23 cellular contexts compared by ENCODE assay signal in genomic region chr2:167310442-167310841, GRCh38. TPM values are rescaled to one million over a fixed set of nuclear protein-coding genes. Genes with fewer than 3 reads are reported as not detected.
DNase-seq lines count a peak whose midpoint lies in the region; ATAC-seq, FAIRE-seq and TF ChIP-seq lines count a peak whose summit lies in the region.
"Had no signal": no experiment of that assay in that cellular context is flagged by ENCODE, and none has a peak within 500 bp of the region (broad histone marks: within the 10 kb centered on the region; RNA-seq: fewer than 3 reads in every experiment).

No MANE protein-coding gene starts in this region.

- H4K91ac ChIP-seq in H9 (ENCODE audit: insufficient read length, low read depth, low read length) (no peak overlapping the region), H1 (replicated peaks; ENCODE audit: insufficient read length, low read length) (no peak overlapping the region)

- H3K4ac ChIP-seq in H9 (ENCODE audit: low read depth, low read length) (no peak overlapping the region), H1 (replicated peaks; ENCODE audit: insufficient read length, low read depth, low read length) (no peak overlapping the region)

- no peak overlapping the region for H3K4me3 Mint-ChIP-seq in H9
- H3K4me3 Mint-ChIP-seq in nephron progenitor cell = no peak overlapping the region
- H3K4me3 Mint-ChIP-seq: CD4-positive, CD25-positive, alpha-beta regulatory T cell had no signal

- H2BK120ac ChIP-seq in H9 (ENCODE audit: low read depth, low read length, poor library complexity, severe bottlenecking) = no peak overlapping the region
- H2BK120ac ChIP-seq in H1 (replicated peaks; ENCODE audit: low read depth, low read length) = no peak overlapping the region

- no peak overlapping the region for H3K9ac ChIP-seq in H9 (ENCODE audit: extremely low read depth, insufficient read length, low read length)
- H3K9ac ChIP-seq in H1 (replicated peaks in 1 of 4; ENCODE audit: extremely low read depth in 1 of 4, low read depth in 3 of 4, low read length in 3 of 4) = no peak overlapping the region
- H3K9ac ChIP-seq: BLaER1 had no signal

- no peaks in the 10 kb centered on the region for H3K36me3 ChIP-seq in right atrium auricular region
- H3K36me3 ChIP-seq in H1 (ENCODE audit: control insufficient read depth in 2 of 4, insufficient read depth in 4 of 4, low read length in 3 of 4) = no peaks in the 10 kb centered on the region
- H3K36me3 ChIP-seq in mucosa of descending colon (ENCODE audit: low read depth) = no peaks in the 10 kb centered on the region
- H3K36me3 ChIP-seq: BLaER1 had no signal

- H3K27ac ChIP-seq in right atrium auricular region = no peak overlapping the region
- H3K27ac ChIP-seq in H9 (ENCODE audit: insufficient read length, low read depth, low read length) = no peak overlapping the region
- H3K27ac ChIP-seq in H1 (ENCODE audit: low read depth, low read length) = no peak overlapping the region
- H3K27ac ChIP-seq: BLaER1 had no signal

- no peak overlapping the region for H3K4me3 ChIP-seq in right atrium auricular region
- H3K4me3 ChIP-seq in H1 (ENCODE audit: extremely low read depth in 1 of 4, insufficient read depth in 2 of 4, low read depth in 3 of 4, low read length in 4 of 4) = no peak overlapping the region
- no peak overlapping the region for H3K4me3 ChIP-seq in mucosa of descending colon
- H3K4me3 ChIP-seq: BLaER1 had no signal

- no peak overlapping the region for H3T11ph ChIP-seq in H9 (ENCODE audit: low read length)

- TF ChIP-seq CTCF in right atrium auricular region (IDR thresholded peaks at IDR 0.05) (no peak), H9 (conservative IDR thresholded peaks at IDR 0.05) (no peak), H1 (IDR thresholded peaks at IDR 0.05; ENCODE audit: control extremely low read depth in 1 of 3, insufficient read depth in 1 of 3, low read depth in 1 of 3, low read length in 3 of 3) (no peak), nephron progenitor cell (IDR thresholded peaks at IDR 0.05) (no peak), mucosa of descending colon (IDR thresholded peaks at IDR 0.05) (no peak)

- H2BK15ac ChIP-seq in H9 (ENCODE audit: low read depth, low read length) = no peak overlapping the region
- no peak overlapping the region for H2BK15ac ChIP-seq in H1 (ENCODE audit: low read length)

- H4K8ac ChIP-seq in H9 (replicated peaks; ENCODE audit: insufficient read length, low read depth, low read length) (no peak overlapping the region), H1 (ENCODE audit: extremely low read depth, insufficient read depth, low read length) (no peak overlapping the region)

- POLR2A ChIA-PET in H1 (lab: Charles Lee; ENCODE audit: partially characterized antibody) = no interaction called here

- WGBS in H9 (ENCODE audit: extremely low coverage, insufficient read length, low lambda C conversion rate) = no CpG with 5 or more reads among the region's 1 CpG
- WGBS in H1 (ENCODE audit: extremely low coverage in 1 of 2, insufficient coverage in 1 of 2, insufficient read length in 1 of 2, insufficient replicate concordance in 2 of 2, low coverage in 1 of 2, low lambda C conversion rate in 2 of 2, missing lambda C conversion rate in 1 of 2), 2 experiments = 82% methylated on average over 1 of the region's 1 CpG; no CpG with 5 or more reads in 1 of the 2 experiments

- no peak overlapping the region for H4K5ac ChIP-seq in H9 (ENCODE audit: insufficient read length, low read depth, low read length)
- no peak overlapping the region for H4K5ac ChIP-seq in H1 (ENCODE audit: insufficient read length, low read depth, low read length)

- no peaks in the 10 kb centered on the region for H3K27me3 Mint-ChIP-seq in H9 (ENCODE audit: low read depth)
- H3K27me3 Mint-ChIP-seq in nephron progenitor cell (ENCODE audit: low read depth, poor library complexity) = no peaks in the 10 kb centered on the region
- H3K27me3 Mint-ChIP-seq: CD4-positive, CD25-positive, alpha-beta regulatory T cell had no signal

- TF ChIP-seq EP300 in H1 (IDR thresholded peaks at IDR 0.05; ENCODE audit: borderline replicate concordance in 1 of 2, low read depth in 2 of 2, low read length in 2 of 2) = no peak

- no peaks in the 10 kb centered on the region for H3K4me1 ChIP-seq in right atrium auricular region
- no peaks in the 10 kb centered on the region for H3K4me1 ChIP-seq in H9 (ENCODE audit: insufficient read depth, low read length)
- H3K4me1 ChIP-seq in H1 (replicated peaks in 1 of 4; ENCODE audit: control insufficient read depth in 3 of 4, insufficient read depth in 4 of 4, low read length in 3 of 4) = peaks cover 0 to 3% (median 0%) of the 10 kb centered on the region in 4 experiments; a peak in 1 of 7 replicates
- no peaks in the 10 kb centered on the region for H3K4me1 ChIP-seq in mucosa of descending colon (ENCODE audit: low read depth)
- H3K4me1 ChIP-seq: BLaER1 had no signal

- H2AFZ ChIP-seq in H9 (ENCODE audit: low read length) (no peak overlapping the region), H1 (ENCODE audit: low read length) (no peak overlapping the region)

- H3K56ac ChIP-seq in H9 (ENCODE audit: insufficient read length, low read depth, low read length) (no peak overlapping the region), H1 (replicated peaks; ENCODE audit: insufficient read length, low read depth, low read length) (no peak overlapping the region)

- no peak for TF ChIP-seq POLR2A in H1 (IDR thresholded peaks at IDR 0.05; ENCODE audit: control extremely low read depth in 1 of 2, low read depth in 2 of 2, low read length in 2 of 2)

- no peaks in the 10 kb centered on the region for H4K20me1 ChIP-seq in H9 (ENCODE audit: control insufficient read depth, insufficient read depth, insufficient read length)
- no peaks in the 10 kb centered on the region for H4K20me1 ChIP-seq in H1 (replicated peaks in 1 of 2; ENCODE audit: control insufficient read depth in 1 of 2, insufficient read depth in 2 of 2, low read length in 2 of 2)
- H4K20me1 ChIP-seq: BLaER1 had no signal

- H3K9me3 ChIP-seq in right atrium auricular region = no peaks in the 10 kb centered on the region
- H3K9me3 ChIP-seq in H9 (ENCODE audit: control insufficient read depth, low read depth, low read length) = no peaks in the 10 kb centered on the region
- no peaks in the 10 kb centered on the region for H3K9me3 ChIP-seq in H1 (ENCODE audit: insufficient read depth in 2 of 2, low read depth in 1 of 2, low read length in 1 of 2)
- no peaks in the 10 kb centered on the region for H3K9me3 ChIP-seq in mucosa of descending colon
- H3K9me3 ChIP-seq: BLaER1 had no signal

- no peaks in the 10 kb centered on the region for H3K79me1 ChIP-seq in H9 (ENCODE audit: insufficient read depth, low read depth, low read length, poor library complexity, severe bottlenecking)
- H3K79me1 ChIP-seq in H1 (ENCODE audit: low read depth, low read length) = no peaks in the 10 kb centered on the region

- CTCF ChIA-PET in H1 (lab: Charles Lee; ENCODE audit: partially characterized antibody) = interaction anchor here (1.0 kb wide), 1 partner anchor 33 kb away, joined by 3 read pairs; no protein-coding TSS in a partner anchor

- peak; percentile 7 for FAIRE-seq in H1 (lab: Jason Lieb, UNC)
- FAIRE-seq: GM19239 had no signal

- H3K14ac ChIP-seq in H9 (ENCODE audit: insufficient read depth, low read length) = no peak overlapping the region
- H3K14ac ChIP-seq in H1 (ENCODE audit: insufficient read length) = no peak overlapping the region

- H3K18ac ChIP-seq in H9 (ENCODE audit: insufficient read length, low read depth, low read length) (no peak overlapping the region), H1 (ENCODE audit: extremely low read depth, low read length) (no peak overlapping the region)

- intact Hi-C loops in Right ventricle myocardium inferior (cut with DNase I) = loop anchor here (2.0 kb wide), 1 partner anchor 18 kb away; the partner anchor contains the start of gene B3GALT1
- intact Hi-C loops in mucosa of descending colon (cut with DNase I, micrococcal nuclease) = no loop called here

- H3K9me3 Mint-ChIP-seq in H9 (no peaks in the 10 kb centered on the region), nephron progenitor cell (no peaks in the 10 kb centered on the region)

- H3K27ac Mint-ChIP-seq in H9 = peak overlapping the region in 2 of 3 experiments; percentile 0 to 30; a peak in 3 of 7 replicates
- H3K27ac Mint-ChIP-seq in nephron progenitor cell = peak overlapping the region; percentile 38
- H3K27ac Mint-ChIP-seq: CD4-positive, CD25-positive, alpha-beta regulatory T cell had no signal

- H3K27me3 ChIP-seq in right atrium auricular region (no peaks in the 10 kb centered on the region), H9 (ENCODE audit: insufficient read depth, low read length) (no peaks in the 10 kb centered on the region), H1 (replicated peaks in 1 of 4; ENCODE audit: control insufficient read depth in 3 of 4, extremely low read depth in 1 of 4, insufficient read depth in 3 of 4, low read length in 3 of 4) (no peaks in the 10 kb centered on the region)
- H3K27me3 ChIP-seq: BLaER1 had no signal

- no peak overlapping the region for H3K4me2 ChIP-seq in H9 (ENCODE audit: insufficient read depth, insufficient read length, low read length)
- no peak overlapping the region for H3K4me2 ChIP-seq in H1 (ENCODE audit: insufficient read depth in 1 of 2, low read depth in 2 of 2, low read length in 2 of 2)
- H3K4me2 ChIP-seq: BLaER1 had no signal

- H2AK5ac ChIP-seq in H9 (ENCODE audit: insufficient read length, low read length) (no peak overlapping the region), H1 (ENCODE audit: low read depth, low read length) (no peak overlapping the region)

- H3K23ac ChIP-seq in H9 (ENCODE audit: insufficient read length, low read depth, low read length) (no peak overlapping the region), H1 (ENCODE audit: insufficient read length) (no peak overlapping the region)

- H2BK12ac ChIP-seq in H9 (ENCODE audit: insufficient read length, low read depth, low read length) (no peak overlapping the region), H1 (ENCODE audit: low read depth, low read length) (no peak overlapping the region)

- H2BK5ac ChIP-seq in H9 (ENCODE audit: insufficient read length, low read length) (no peak overlapping the region), H1 (ENCODE audit: low read depth, low read length) (no peak overlapping the region)

- DNase-seq in Right ventricle myocardium inferior (ENCODE audit: missing footprints) = no peak
- no peak for DNase-seq in right atrium auricular region (ENCODE audit: low spot score)
- DNase-seq in H9 = no peak
- no peak for DNase-seq in H1 (ENCODE audit: low read depth in 1 of 2, low spot score in 2 of 2)
- no peak for DNase-seq in nephron progenitor cell
- DNase-seq in NOMO-1 (lab: John Stamatoyannopoulos, UW; ENCODE audit: unreplicated experiment in 2 of 2) = no peak
- no peak for DNase-seq in mucosa of descending colon
- DNase-seq in NCI-H524 treated with DMSO at 0.1 percent for 48 hours (lab: John Stamatoyannopoulos, UW) = no peak
- DNase-seq: CD4-positive, CD25-positive, alpha-beta regulatory T cell; DMS153; DND-41; H7; NCI-H1048; NCI-H1417 treated with DMSO at 0.1 percent for 48 hours; NCI-H1694 treated with DMSO at 0.1 percent for 48 hours; NCI-H2081; NCI-H2171 treated with DMSO at 0.1 percent for 48 hours; NCI-H446 treated with DMSO at 0.1 percent for 48 hours; NCI-H526 treated with DMSO at 0.1 percent for 48 hours; RPMI8226; SHP77 treated with DMSO at 0.1 percent for 48 hours had no signal

- H2BK20ac ChIP-seq in H9 (ENCODE audit: low read depth, low read length, poor library complexity, severe bottlenecking) (no peak overlapping the region), H1 (ENCODE audit: low read length) (no peak overlapping the region)

- H3K36me3 Mint-ChIP-seq in H9 (ENCODE audit: insufficient read depth in 1 of 3, low read depth in 3 of 3) (no peaks in the 10 kb centered on the region), nephron progenitor cell (ENCODE audit: low read depth) (no peaks in the 10 kb centered on the region)
- H3K36me3 Mint-ChIP-seq: CD4-positive, CD25-positive, alpha-beta regulatory T cell had no signal

- H3K4me1 Mint-ChIP-seq in H9 (peaks cover 8 to 9% of the 10 kb centered on the region in 2 experiments), nephron progenitor cell (peaks cover 6% of the 10 kb centered on the region)
- H3K4me1 Mint-ChIP-seq: CD4-positive, CD25-positive, alpha-beta regulatory T cell had no signal

- peak; percentile 72 for ATAC-seq in Right ventricle myocardium inferior
- no peak for ATAC-seq in mucosa of descending colon

- no peaks in the 10 kb centered on the region for H3K23me2 ChIP-seq in H9 (ENCODE audit: insufficient read length, low read depth, low read length, poor library complexity, severe bottlenecking)
- H3K23me2 ChIP-seq in H1 (ENCODE audit: low read depth, low read length) = no peaks in the 10 kb centered on the region

- H3K79me2 ChIP-seq in H9 (ENCODE audit: insufficient read depth, low read length) (peaks cover 6% of the 10 kb centered on the region; the same call in 1 of the 2 replicates), H1 (ENCODE audit: control insufficient read depth in 1 of 2, insufficient read depth in 2 of 2, low read length in 2 of 2) (peaks cover 3 to 99% of the 10 kb centered on the region in 2 experiments; a peak in 3 of 4 replicates)

- no peak for TF ChIP-seq RAD21 in H1 (IDR thresholded peaks at IDR 0.05 in 1 of 2, conservative IDR thresholded peaks at IDR 0.05 in 1 of 2; ENCODE audit: low read depth in 2 of 2, low read length in 2 of 2)

RNA-seq across cellular contexts. Expression of gene B3GALT1, which starts 17.6 kb away (rescaled TPM):
- total RNA-seq in Right ventricle myocardium inferior (0.24 TPM), right atrium auricular region (under 1 TPM; 0.11 to 0.16 TPM), H9 (2021) (10.1 and 10.3 TPM in 2 replicates), mucosa of descending colon (10 to 100 TPM in 1 of 3 donors, 1 to 10 TPM in 2; 7.6 to 25.6 (median 7.8) TPM)
- 27.4 and 29.5 TPM in 2 replicates for total RNA-seq in H1 (2021; fragmentation: NEBNext Ultra II Directional; extraction: Animal tissue kit (Norgen Biotek cat#: 25700))
- polyA plus RNA-seq in H1 (2011; rRNA removed) = 5.4 and 8.7 TPM in 2 replicates
- polyA plus RNA-seq in H1 (2011; cell fraction: cytosol; rRNA removed) = 6.5 TPM
- polyA plus RNA-seq in H1 (2011; cell fraction: nucleus; rRNA removed) = 6.7 TPM
- polyA plus RNA-seq in H1 (2012, experiment 1 of 2) = 6.4 to 12.7 TPM (median 8.5 TPM) in 4 replicates
- polyA plus RNA-seq in H1 (2012, experiment 2 of 2) = 0.97 TPM
- 19.9 TPM for polyA plus RNA-seq in H1 (2013, experiment 1 of 2)
- polyA plus RNA-seq in H1 (2013, experiment 2 of 2) = 22.3 TPM
- polyA minus RNA-seq in H1 (2011; rRNA and poly(A)+ RNA removed) = 34.7 and 43.2 TPM in 2 replicates
- polyA minus RNA-seq in H1 (2011; cell fraction: cytosol; rRNA and poly(A)+ RNA removed) = 16.7 TPM
- 32.1 TPM for polyA minus RNA-seq in H1 (2011; cell fraction: nucleus; rRNA and poly(A)+ RNA removed)
- total RNA-seq: CD4-positive, CD25-positive, alpha-beta regulatory T cell had no signal
- polyA plus RNA-seq: CD4-positive, CD25-positive, alpha-beta regulatory T cell had no signal
